Comparison of ENCODE assay signal across 27 cellular contexts in the genomic region with DNA sequence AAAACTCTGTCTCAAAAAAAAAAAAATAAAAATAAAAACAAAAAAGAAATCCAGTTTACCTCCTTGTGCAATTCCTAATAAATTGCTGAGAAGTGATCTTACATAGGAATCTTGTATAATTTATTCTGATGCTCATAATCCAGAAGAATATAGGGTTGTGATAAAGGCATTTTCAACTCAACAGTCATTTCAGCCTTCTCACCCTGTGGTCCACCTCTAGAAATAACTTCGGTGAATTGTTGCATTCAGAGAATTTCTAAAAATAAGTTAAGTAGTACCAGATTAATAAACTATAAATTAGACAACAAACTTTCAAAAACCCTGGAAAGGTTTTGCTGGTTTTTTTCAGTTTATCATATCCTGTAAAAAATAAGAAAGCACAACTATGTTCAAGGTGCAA. TPM values are rescaled to one million over a fixed set of nuclear protein-coding genes. Genes with fewer than 3 reads are reported as not detected.
DNase-seq lines count a peak whose midpoint lies in the region; ATAC-seq and TF ChIP-seq lines count a peak whose summit lies in the region.
"Had no signal": no experiment of that assay in that cellular context is flagged by ENCODE, and none has a peak within 500 bp of the region (broad histone marks: within the 10 kb centered on the region; RNA-seq: fewer than 3 reads in every experiment).

No MANE protein-coding gene starts in this region.

- WGBS in GM23248 (ENCODE audit: low coverage in 1 of 2, low lambda C conversion rate in 2 of 2, missing lambda C conversion rate in 2 of 2), 2 experiments: 0 to 2% methylated on average over 1 of the region's 1 CpG
- 0% methylated on average over 1 of the region's 1 CpG for WGBS in gastroesophageal sphincter (ENCODE audit: low coverage in 1 of 2), 2 donors
- WGBS in smooth muscle cell (ENCODE audit: low lambda C conversion rate): 35% methylated on average over 1 of the region's 1 CpG
- 0% methylated on average over 1 of the region's 1 CpG for WGBS in right lobe of liver (ENCODE audit: insufficient coverage, low coverage, low lambda C conversion rate, missing lambda C conversion rate)

- no peaks in the 10 kb centered on the region for H3K9me2 ChIP-seq in GM23248 (ENCODE audit: insufficient read depth)

- peak overlapping the region; percentile 17; the same call in 1 of the 2 replicates for H3K9ac ChIP-seq in GM23248
- no peak overlapping the region for H3K9ac ChIP-seq in smooth muscle cell (ENCODE audit: low read depth)

- TF ChIP-seq POLR2A in gastroesophageal sphincter (IDR thresholded peaks at IDR 0.05) (no peak), right lobe of liver (IDR thresholded peaks at IDR 0.05) (no peak)

- intact Hi-C loops in right lobe of liver (cut with DNase I): no loop called here

- no peak for ATAC-seq in gastroesophageal sphincter
- no peak for ATAC-seq in right lobe of liver
- ATAC-seq: activated CD4-positive, alpha-beta T cell treated with anti-CD3 and anti-CD28 coated beads for 36 hours; activated CD8-positive, alpha-beta T cell treated with anti-CD3 and anti-CD28 coated beads, Interleukin-2, amount 10 ng/mL, durations not matched to agents 7 days and 5 days; body of pancreas; stimulated activated naive CD8-positive, alpha-beta T cell treated with anti-CD3 and anti-CD28 coated beads, Interleukin-15, Interleukin-2, amounts not matched to agents 100 U/mL and 50 U/mL, for 24 hours had no signal

- H3K27ac ChIP-seq in GM23248 (peak overlapping the region; percentile 73), WERI-Rb-1 (peak overlapping the region; percentile 40), gastroesophageal sphincter (peak overlapping the region in 3 of 4 donors; percentile 58 to 63 (median 58)), smooth muscle cell (ENCODE audit: low read depth) (peak overlapping the region; percentile 26), right lobe of liver (no peak overlapping the region)
- H3K27ac ChIP-seq: body of pancreas, RWPE1 had no signal

- H3K4me2 ChIP-seq in GM23248 (ENCODE audit: unreplicated experiment): peak overlapping the region; percentile 79
- H3K4me2 ChIP-seq in smooth muscle cell: peak overlapping the region; percentile 53

- DNase-seq in GM23248: no peak
- DNase-seq in WERI-Rb-1: no peak
- no peak for DNase-seq in smooth muscle cell (lab: John Stamatoyannopoulos, UW; ENCODE audit: unreplicated experiment)
- DNase-seq in KBM-7: no peak
- DNase-seq in right lobe of liver: no peak
- DNase-seq in activated naive CD4-positive, alpha-beta T cell treated with anti-CD3 and anti-CD28 coated beads, Interleukin-2, amount 50 U/mL, for 16 hours: no peak
- DNase-seq: activated CD4-positive, alpha-beta T cell treated with anti-CD3 and anti-CD28 coated beads for 36 hours; activated CD8-positive, alpha-beta T cell treated with anti-CD3 and anti-CD28 coated beads, Interleukin-2, amount 10 ng/mL, durations not matched to agents 7 days and 5 days; activated effector memory CD4-positive, alpha-beta T cell treated with Interleukin-2 at 50 U/mL for 16 hours; activated naive CD8-positive, alpha-beta T cell treated with anti-CD3 and anti-CD28 coated beads for 36 hours; body of pancreas; C1 segment of cervical spinal cord; DMS79; effector CD8-positive, alpha-beta T cell; erythroblast; GF-D8; H7; heart right ventricle; MG63; NCI-H1417; NCI-H2081 treated with DMSO at 0.1 percent for 48 hours; NCI-H345; NCI-H748 treated with DMSO at 0.1 percent for 48 hours; sigmoid colon; stimulated activated naive CD8-positive, alpha-beta T cell treated with anti-CD3 and anti-CD28 coated beads, Interleukin-15, Interleukin-2, amounts not matched to agents 100 U/mL and 50 U/mL, for 24 hours had no signal

- TF ChIP-seq CTCF in WERI-Rb-1 (IDR thresholded peaks at IDR 0.05; ENCODE audit: low read depth, low read length) (no peak), gastroesophageal sphincter (IDR thresholded peaks at IDR 0.05) (no peak), smooth muscle cell (IDR thresholded peaks at IDR 0.05; ENCODE audit: borderline replicate concordance, insufficient read depth, poor library complexity, severe bottlenecking) (no peak), right lobe of liver (IDR thresholded peaks at IDR 0.05) (no peak)

- no peak for TF ChIP-seq EP300 in gastroesophageal sphincter (IDR thresholded peaks at IDR 0.05)

- H3K4me1 ChIP-seq in GM23248 (ENCODE audit: insufficient read depth) (peaks cover 53% of the 10 kb centered on the region), gastroesophageal sphincter (peaks cover 7 to 74% (median 14%) of the 10 kb centered on the region in 3 donors), smooth muscle cell (ENCODE audit: low read depth) (peaks cover 18% of the 10 kb centered on the region), right lobe of liver (peaks cover 0 to 41% (median 10%) of the 10 kb centered on the region in 4 donors)

- H3K79me2 ChIP-seq in GM23248 (ENCODE audit: insufficient read depth) (peaks cover 98% of the 10 kb centered on the region), smooth muscle cell (ENCODE audit: low read depth) (peaks cover 95% of the 10 kb centered on the region)

- in situ Hi-C loops in GM23248 (cut with MboI): no loop called here
- in situ Hi-C loops in KBM-7 (cut with MboI; ENCODE audit: low pct_unique_long_range_greater_than_20kb, low sequenced_read_pairs): no loop called here

- no peaks in the 10 kb centered on the region for H3K27me3 ChIP-seq in GM23248 (replicated peaks; ENCODE audit: insufficient read depth)
- no peaks in the 10 kb centered on the region for H3K27me3 ChIP-seq in WERI-Rb-1 (ENCODE audit: insufficient read depth, low read depth, severe bottlenecking)
- no peaks in the 10 kb centered on the region for H3K27me3 ChIP-seq in gastroesophageal sphincter
- H3K27me3 ChIP-seq in smooth muscle cell (ENCODE audit: low read depth): no peaks in the 10 kb centered on the region
- H3K27me3 ChIP-seq in right lobe of liver: no peaks in the 10 kb centered on the region
- H3K27me3 ChIP-seq: body of pancreas, heart right ventricle, MG63, sigmoid colon had no signal

- H3K9me3 ChIP-seq in GM23248 (ENCODE audit: low read depth) (no peaks in the 10 kb centered on the region), WERI-Rb-1 (ENCODE audit: severe bottlenecking) (no peaks in the 10 kb centered on the region), gastroesophageal sphincter (no peaks in the 10 kb centered on the region), smooth muscle cell (replicated peaks; ENCODE audit: low read depth) (no peaks in the 10 kb centered on the region), right lobe of liver (no peaks in the 10 kb centered on the region)
- H3K9me3 ChIP-seq: body of pancreas, sigmoid colon had no signal

- H3K36me3 ChIP-seq in GM23248 (ENCODE audit: low read depth): no peaks in the 10 kb centered on the region
- H3K36me3 ChIP-seq in WERI-Rb-1: peaks cover 6% of the 10 kb centered on the region; the same call in 1 of the 2 replicates
- H3K36me3 ChIP-seq in gastroesophageal sphincter: no peaks in the 10 kb centered on the region
- no peaks in the 10 kb centered on the region for H3K36me3 ChIP-seq in smooth muscle cell (ENCODE audit: low read depth)
- H3K36me3 ChIP-seq in right lobe of liver: no peaks in the 10 kb centered on the region
- H3K36me3 ChIP-seq: heart right ventricle, MG63, sigmoid colon had no signal

- H4K20me1 ChIP-seq in GM23248 (ENCODE audit: insufficient read depth) (peaks cover 11% of the 10 kb centered on the region; the same call in 1 of the 2 replicates), smooth muscle cell (ENCODE audit: low read depth) (peaks cover 97% of the 10 kb centered on the region)

- H2AFZ ChIP-seq in GM23248 (no peak overlapping the region), smooth muscle cell (ENCODE audit: low read depth) (no peak overlapping the region)

- peak overlapping the region; percentile 56 for H3K4me3 ChIP-seq in GM23248
- no peak overlapping the region for H3K4me3 ChIP-seq in WERI-Rb-1 (ENCODE audit: low read depth, low read length)
- H3K4me3 ChIP-seq in gastroesophageal sphincter: no peak overlapping the region
- no peak overlapping the region for H3K4me3 ChIP-seq in smooth muscle cell
- no peak overlapping the region for H3K4me3 ChIP-seq in right lobe of liver
- H3K4me3 ChIP-seq: body of pancreas, heart right ventricle, MG63, sigmoid colon had no signal

- peaks cover 43% of the 10 kb centered on the region for H3F3A ChIP-seq in GM23248 (ENCODE audit: insufficient read depth)
- peaks cover 16% of the 10 kb centered on the region for H3F3A ChIP-seq in smooth muscle cell (ENCODE audit: low read depth)

RNA-seq across cellular contexts. Expression of gene RAF1, which starts 20.2 kb away (rescaled TPM):
- 87.4 and 91.6 TPM in 2 replicates for total RNA-seq in GM23248 (2014; rRNA removed; shearing (Covaris generic))
- polyA plus RNA-seq in GM23248 (2016; fragmentation: Nextera tagmentation; extraction: Ambion mirVana): 57.3 and 59.0 TPM in 2 replicates
- total RNA-seq in gastroesophageal sphincter: 100 to 1,000 TPM; 115 to 146 (median 130) TPM
- 72.2 and 75.4 TPM in 2 replicates for total RNA-seq in smooth muscle cell
- 48.4 and 54.0 TPM in 2 replicates for polyA plus RNA-seq in smooth muscle cell
- total RNA-seq in right lobe of liver: 10 to 100 TPM; 55.7 to 72.8 (median 60.4) TPM

Comparison
In these comparisons a context has a peak if more than half of its experiments do, and no peak if none do; other contexts are left out.
1. H3K27ac ChIP-seq: peak in GM23248 (single experiment), WERI-Rb-1 (single experiment), gastroesophageal sphincter (3 of 4) and smooth muscle cell (single experiment); none in right lobe of liver (0 of 3).